In genomic region chr15:70723124-70723427, GRCh38 we compare ENCODE assay signal across 14 cellular contexts.
"Had no signal": no experiment of that assay in that cellular context is flagged by ENCODE, and none has a peak within 500 bp of the region (broad histone marks: within the 10 kb centered on the region; RNA-seq: fewer than 3 reads in every experiment).

No MANE protein-coding gene starts in this region.

- H3K36me3 ChIP-seq: esophagus squamous epithelium, neural progenitor cell had no signal

- H3K4me2 ChIP-seq: hepatocyte, neural progenitor cell had no signal

- H3K9me3 ChIP-seq: esophagus squamous epithelium had no signal

- H3K9ac ChIP-seq: neural progenitor cell had no signal

- H3K27me3 ChIP-seq: esophagus squamous epithelium, hepatocyte, neural progenitor cell had no signal

- DNase-seq: effector memory CD4-positive, alpha-beta T cell; esophagus squamous epithelium; kidney; left cardiac atrium; occipital lobe; stimulated activated CD4-positive, alpha-beta T cell treated with anti-CD3 and anti-CD28 coated beads, Interleukin-12 subunit alpha, Interleukin-12 subunit beta, amount 100 ng/mL, for 4 hours; stimulated activated CD4-positive, alpha-beta T cell treated with anti-CD3 and anti-CD28 coated beads, Interleukin-2, amount 100 ng/mL, for 48 hours; stimulated activated naive CD4-positive, alpha-beta T cell treated with Interleukin-2 at 50 U/mL for 16 hours had no signal

- H3K4me1 Mint-ChIP-seq: central memory CD8-positive, alpha-beta T cell; naive thymus-derived CD8-positive, alpha-beta T cell had no signal

- ATAC-seq: naive thymus-derived CD8-positive, alpha-beta T cell had no signal

- H3K4me3 Mint-ChIP-seq: central memory CD8-positive, alpha-beta T cell; naive thymus-derived CD8-positive, alpha-beta T cell; neural progenitor cell had no signal

- H3K9me3 Mint-ChIP-seq: central memory CD8-positive, alpha-beta T cell; naive thymus-derived CD8-positive, alpha-beta T cell; neural progenitor cell had no signal

- H3K36me3 Mint-ChIP-seq: naive thymus-derived CD8-positive, alpha-beta T cell; neural progenitor cell had no signal

- H2AFZ ChIP-seq: hepatocyte, neural progenitor cell had no signal

- H3K27ac Mint-ChIP-seq: naive thymus-derived CD8-positive, alpha-beta T cell; neural progenitor cell had no signal

- H3K27ac ChIP-seq: epithelial cell of prostate, esophagus squamous epithelium, hepatocyte, neural progenitor cell, skin epidermis had no signal

- H3K4me3 ChIP-seq: esophagus squamous epithelium, hepatocyte, neural progenitor cell, skin epidermis had no signal
